Comparison of ENCODE assay signal across 8 cellular contexts in the genomic region with DNA sequence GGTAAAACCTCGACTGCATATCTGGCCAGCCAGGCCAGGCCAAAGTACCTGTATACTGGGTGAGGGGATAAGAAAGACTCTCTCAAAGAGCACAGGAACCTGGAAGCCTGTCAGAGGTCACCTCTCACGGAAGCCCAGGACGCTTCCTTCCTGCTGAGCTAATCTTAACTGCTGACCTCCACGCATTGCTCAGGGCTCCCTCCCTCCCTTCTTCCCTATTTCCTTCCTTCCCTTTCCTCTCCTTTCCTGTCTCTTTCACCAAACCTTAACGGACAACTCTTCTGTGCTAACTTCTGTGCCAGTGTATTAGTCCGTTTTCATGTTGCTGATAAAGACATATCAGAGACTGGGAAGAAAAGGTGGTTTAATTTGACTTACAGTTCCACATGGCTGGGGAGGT. TPM values are rescaled to one million over a fixed set of nuclear protein-coding genes. Genes with fewer than 3 reads are reported as not detected.
A peak's percentile ranks its signal among the peaks of the same experiment; 100 is the strongest.
DNase-seq lines count a peak whose midpoint lies in the region; ATAC-seq and TF ChIP-seq lines count a peak whose summit lies in the region.
"Had no signal": no experiment of that assay in that cellular context is flagged by ENCODE, and none has a peak within 500 bp of the region (broad histone marks: within the 10 kb centered on the region; RNA-seq: fewer than 3 reads in every experiment).

No MANE protein-coding gene starts in this region.

- peaks cover 4% of the 10 kb centered on the region for H3K27me3 Mint-ChIP-seq in activated naive CD4-positive, alpha-beta T cell treated with anti-CD3 and anti-CD28 coated beads, Interleukin-2, amount 10 ng/mL, durations not matched to agents 7 days and 5 days
- peaks cover 2% of the 10 kb centered on the region for H3K27me3 Mint-ChIP-seq in neural progenitor cell (ENCODE audit: insufficient read depth, low read depth)

- peaks cover 76% of the 10 kb centered on the region for H3K4me1 Mint-ChIP-seq in activated naive CD4-positive, alpha-beta T cell treated with anti-CD3 and anti-CD28 coated beads, Interleukin-2, amount 10 ng/mL, durations not matched to agents 7 days and 5 days
- H3K4me1 Mint-ChIP-seq in neural progenitor cell = peaks cover 3% of the 10 kb centered on the region

- DNase-seq in activated naive CD4-positive, alpha-beta T cell treated with anti-CD3 and anti-CD28 coated beads, Interleukin-2, amount 10 ng/mL, durations not matched to agents 7 days and 5 days = no peak
- no peak for DNase-seq in activated naive CD4-positive, alpha-beta T cell treated with anti-CD3 and anti-CD28 coated beads, Interleukin-2, amount 50 U/mL, for 16 hours
- no peak for DNase-seq in neural progenitor cell (ENCODE audit: low spot score)
- DNase-seq: brain microvascular endothelial cell, MV-4-11, upper lobe of left lung had no signal

- H3K27me3 ChIP-seq in neural progenitor cell = no peaks in the 10 kb centered on the region
- H3K27me3 ChIP-seq: brain microvascular endothelial cell, upper lobe of left lung had no signal

- peaks cover 4% of the 10 kb centered on the region for H3K36me3 Mint-ChIP-seq in activated naive CD4-positive, alpha-beta T cell treated with anti-CD3 and anti-CD28 coated beads, Interleukin-2, amount 10 ng/mL, durations not matched to agents 7 days and 5 days
- no peaks in the 10 kb centered on the region for H3K36me3 Mint-ChIP-seq in neural progenitor cell

- H3K79me2 ChIP-seq in neural progenitor cell (ENCODE audit: low read depth) = no peaks in the 10 kb centered on the region

- peak overlapping the region; percentile 81 for H3K27ac Mint-ChIP-seq in activated naive CD4-positive, alpha-beta T cell treated with anti-CD3 and anti-CD28 coated beads, Interleukin-2, amount 10 ng/mL, durations not matched to agents 7 days and 5 days
- no peak overlapping the region for H3K27ac Mint-ChIP-seq in neural progenitor cell

- no peaks in the 10 kb centered on the region for H3F3A ChIP-seq in neural progenitor cell (ENCODE audit: low read depth)

- H3K9ac ChIP-seq in neural progenitor cell = no peak overlapping the region

- no peaks in the 10 kb centered on the region for H3K9me3 Mint-ChIP-seq in activated naive CD4-positive, alpha-beta T cell treated with anti-CD3 and anti-CD28 coated beads, Interleukin-2, amount 10 ng/mL, durations not matched to agents 7 days and 5 days
- H3K9me3 Mint-ChIP-seq in neural progenitor cell = no peaks in the 10 kb centered on the region

- CTCF ChIA-PET in activated naive CD4-positive, alpha-beta T cell treated with anti-CD3 and anti-CD28 coated beads, Interleukin-2, amount 10 ng/mL, durations not matched to agents 7 days and 5 days (lab: Charles Lee) = interaction anchor here (2.9 kb wide), 1 partner anchor 119 kb away, joined by 11 read pairs; no protein-coding TSS in a partner anchor

- no peaks in the 10 kb centered on the region for H3K4me1 ChIP-seq in neural progenitor cell

- TF ChIP-seq CTCF in neural progenitor cell (IDR thresholded peaks at IDR 0.05) = no peak

- no peaks in the 10 kb centered on the region for H3K9me3 ChIP-seq in neural progenitor cell (ENCODE audit: low read depth)
- H3K9me3 ChIP-seq: upper lobe of left lung had no signal

- H3K36me3 ChIP-seq in neural progenitor cell = no peaks in the 10 kb centered on the region
- H3K36me3 ChIP-seq: brain microvascular endothelial cell, upper lobe of left lung had no signal

- H3K4me3 ChIP-seq in neural progenitor cell = no peak overlapping the region
- H3K4me3 ChIP-seq: upper lobe of left lung had no signal

- H4K20me1 ChIP-seq in neural progenitor cell (ENCODE audit: low read depth) = no peaks in the 10 kb centered on the region

- H3K4me2 ChIP-seq in neural progenitor cell = no peak overlapping the region

- H2AFZ ChIP-seq in neural progenitor cell (replicated peaks) = peak overlapping the region; percentile 94

- no peak overlapping the region for H3K27ac ChIP-seq in neural progenitor cell
- H3K27ac ChIP-seq: brain microvascular endothelial cell, upper lobe of left lung had no signal

- no peak for ATAC-seq in GM18909 (IDR thresholded peaks at IDR 0.05; ENCODE audit: poor library complexity, unreplicated experiment)

- H3K4me3 Mint-ChIP-seq in activated naive CD4-positive, alpha-beta T cell treated with anti-CD3 and anti-CD28 coated beads, Interleukin-2, amount 10 ng/mL, durations not matched to agents 7 days and 5 days = no peak overlapping the region
- H3K4me3 Mint-ChIP-seq in neural progenitor cell = no peak overlapping the region

RNA-seq across cellular contexts. Expression of a gene that starts 14.8 kb away (rescaled TPM):
- not detected in 2 replicates for total RNA-seq in neural progenitor cell (ENCODE audit: low replicate concordance)
- total RNA-seq: mononuclear cell had no signal

RNA-seq across cellular contexts. Expression of a gene that starts 21.4 kb away (rescaled TPM):
- 43.6 and 50.6 TPM in 2 replicates for total RNA-seq in neural progenitor cell (ENCODE audit: low replicate concordance)

RNA-seq across cellular contexts. Expression of a gene that starts 29.3 kb away (rescaled TPM):
- total RNA-seq in neural progenitor cell (ENCODE audit: low replicate concordance) = 24.1 and 35.3 TPM in 2 replicates

RNA-seq across cellular contexts. Expression of a gene that starts 35.5 kb away (rescaled TPM):
- total RNA-seq in neural progenitor cell (ENCODE audit: low replicate concordance) = 76.6 and 118 TPM in 2 replicates

RNA-seq across cellular contexts. Expression of a gene that starts 36.0 kb away (rescaled TPM):
- total RNA-seq in neural progenitor cell (ENCODE audit: low replicate concordance) = 62.5 and 67.0 TPM in 2 replicates
